13 cellular contexts compared by ENCODE assay signal in genomic region chr3:34387831-34388564, GRCh38.
A peak's percentile ranks its signal among the peaks of the same experiment; 100 is the strongest.
DNase-seq lines count a peak whose midpoint lies in the region; ATAC-seq and TF ChIP-seq lines count a peak whose summit lies in the region.
"Had no signal": no experiment of that assay in that cellular context is flagged by ENCODE, and none has a peak within 500 bp of the region (broad histone marks: within the 10 kb centered on the region; RNA-seq: fewer than 3 reads in every experiment).

No MANE protein-coding gene starts in this region.

- no peaks in the 10 kb centered on the region for H3F3A ChIP-seq in PC-9 (ENCODE audit: insufficient read depth, low read depth)

- no peak overlapping the region for H3K27ac ChIP-seq in WERI-Rb-1
- no peak overlapping the region for H3K27ac ChIP-seq in PC-9

- H3K9me3 ChIP-seq in WERI-Rb-1 (ENCODE audit: severe bottlenecking) (peaks cover 4% of the 10 kb centered on the region), PC-9 (ENCODE audit: insufficient read depth, low read depth) (no peaks in the 10 kb centered on the region)

- no peaks in the 10 kb centered on the region for H3K9me2 ChIP-seq in PC-9 (ENCODE audit: insufficient read depth)

- H2AFZ ChIP-seq in PC-9, result no peak overlapping the region

- 0 out of 2 replicates have a peak, but pooled peaks have one; percentile 14 for TF ChIP-seq CTCF in WERI-Rb-1 (IDR thresholded peaks at IDR 0.05; ENCODE audit: low read depth, low read length)
- TF ChIP-seq CTCF in PC-9 (conservative IDR thresholded peaks at IDR 0.05), result no peak

- no peaks in the 10 kb centered on the region for H3K4me1 ChIP-seq in PC-9 (replicated peaks; ENCODE audit: insufficient read depth)

- no peaks in the 10 kb centered on the region for H3K36me3 ChIP-seq in WERI-Rb-1
- no peaks in the 10 kb centered on the region for H3K36me3 ChIP-seq in PC-9 (ENCODE audit: low read depth)

- H3K4me3 ChIP-seq in WERI-Rb-1 (ENCODE audit: low read depth, low read length), result no peak overlapping the region
- no peak overlapping the region for H3K4me3 ChIP-seq in PC-9

- no peak for ATAC-seq in GM21576 (IDR thresholded peaks at IDR 0.05; ENCODE audit: unreplicated experiment)
- ATAC-seq: stimulated activated memory B cell treated with anti-CD40 and anti-IgM and Interleukin-4, amounts not matched to agents 10 μg/mL and 1 μg/mL and 100 μg/mL, for 72 hours had no signal

- DNase-seq in NCI-H1694 treated with DMSO at 0.1 percent for 48 hours (lab: John Stamatoyannopoulos, UW) (peak; percentile 10), NCI-H1694 (lab: John Stamatoyannopoulos, UW) (no peak), WERI-Rb-1 (no peak), iPS-NIHi11 (ENCODE audit: low spot score) (peak; percentile 12), posterior cingulate gyrus (peak in 8 of 10 donors; percentile 25 to 84 (median 53)), SW480 (ENCODE audit: low spot score) (no peak), PC-9 (no peak)
- DNase-seq: activated CD4-positive, CD25-positive, alpha-beta regulatory T cell; activated naive CD4-positive, alpha-beta T cell treated with anti-CD3 and anti-CD28 coated beads, Interleukin-2, amount 10 ng/mL, durations not matched to agents 7 days and 5 days; CD4-positive, alpha-beta T cell; stimulated activated CD4-positive, alpha-beta T cell treated with anti-CD3 and anti-CD28 coated beads, Interleukin-4, amount 100 ng/mL, for 4 hours had no signal

- CTCF ChIA-PET in PC-9 (lab: Charles Lee), result no interaction called here

- no TSS peak for BruUV-seq in PC-9 (replicated peaks; lab: Mats Ljungman, UMichigan)

- POLR2A ChIA-PET in PC-9 (lab: Charles Lee; ENCODE audit: unreplicated experiment), result no interaction called here

- H3K27me3 ChIP-seq in WERI-Rb-1 (ENCODE audit: insufficient read depth, low read depth, severe bottlenecking) (no peaks in the 10 kb centered on the region), PC-9 (ENCODE audit: insufficient read depth, low read depth) (no peaks in the 10 kb centered on the region)

- no peaks in the 10 kb centered on the region for H3K79me2 ChIP-seq in PC-9 (ENCODE audit: low read depth)

- H4K20me1 ChIP-seq in PC-9 (ENCODE audit: insufficient read depth), result no peaks in the 10 kb centered on the region

- intact Hi-C loops in posterior cingulate gyrus (cut with DNase I) (no loop called here), PC-9 (cut with micrococcal nuclease; ENCODE audit: unreplicated experiment) (no loop called here)

- H3K4me2 ChIP-seq in PC-9, result no peak overlapping the region

Comparison
In these comparisons a context has a peak if more than half of its experiments do, and no peak if none do; other contexts are left out.
1. DNase-seq: peak in NCI-H1694 treated with DMSO at 0.1 percent for 48 hours (single experiment), iPS-NIHi11 (single experiment) and posterior cingulate gyrus (8 of 10); none in NCI-H1694 (single experiment), WERI-Rb-1 (single experiment), SW480 (single experiment) and PC-9 (0 of 2).